ENCODE assay signal across 9 cellular contexts in the genomic region with DNA sequence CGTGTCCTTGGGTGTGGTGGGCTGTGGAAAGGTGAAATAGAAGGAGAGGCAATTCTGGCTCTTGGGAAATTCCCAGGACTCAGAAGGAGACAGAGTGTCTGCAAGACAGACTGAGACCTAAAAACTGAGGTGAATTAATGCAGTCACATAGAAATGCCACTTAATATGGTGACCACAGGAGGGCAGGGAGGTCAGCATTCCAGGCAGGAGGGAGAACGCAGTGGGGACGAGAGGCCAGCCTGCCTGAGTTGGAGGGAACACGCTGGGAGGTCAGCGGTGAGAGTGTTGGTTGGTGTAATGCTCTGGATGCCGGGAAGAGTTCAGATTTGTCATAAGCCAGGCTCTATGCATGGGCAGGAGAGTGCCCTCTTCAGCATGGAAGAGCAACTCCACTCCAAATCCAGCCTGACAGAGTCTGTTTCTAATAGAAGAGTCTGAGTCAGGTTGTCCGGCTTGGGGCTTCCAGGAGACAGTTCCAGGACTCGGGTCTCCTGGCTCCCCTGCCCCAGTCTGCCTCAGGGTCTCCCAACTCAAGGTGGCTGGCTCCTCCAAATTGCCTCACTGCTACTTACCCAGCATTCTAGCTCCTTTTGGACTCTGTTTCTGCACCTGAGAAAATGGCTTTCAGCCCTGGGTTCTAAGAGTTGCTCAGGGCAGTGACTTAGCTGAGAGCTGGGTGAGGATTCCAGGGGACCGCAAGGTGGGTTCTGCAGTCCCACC. TPM values are rescaled to one million over a fixed set of nuclear protein-coding genes. Genes with fewer than 3 reads are reported as not detected.
DNase-seq lines count a peak whose midpoint lies in the region; TF ChIP-seq lines count a peak whose summit lies in the region.
"Had no signal": no experiment of that assay in that cellular context is flagged by ENCODE, and none has a peak within 500 bp of the region (broad histone marks: within the 10 kb centered on the region; RNA-seq: fewer than 3 reads in every experiment).

No MANE protein-coding gene starts in this region.

- no peaks in the 10 kb centered on the region for H3K9me3 Mint-ChIP-seq in activated CD4-positive, alpha-beta T cell treated with anti-CD3 and anti-CD28 coated beads, Interleukin-2, amount 10 ng/mL, durations not matched to agents 24 days and 14 days

- H3K36me3 ChIP-seq in brain microvascular endothelial cell (replicated peaks) (no peaks in the 10 kb centered on the region), kidney epithelial cell (ENCODE audit: control insufficient read depth, insufficient read depth, low read length) (no peaks in the 10 kb centered on the region)
- H3K36me3 ChIP-seq: BLaER1 treated with 17β-estradiol and CSF1 and Interleukin-3, amounts not matched to agents 10 nM and 100 nM had no signal

- in situ Hi-C loops in brain microvascular endothelial cell (cut with HindIII; ENCODE audit: low pct_ligation_motif_present, low sequenced_read_pairs): no loop called here

- H3K4me3 ChIP-seq in brain microvascular endothelial cell (ENCODE audit: low read depth, low read length): no peak overlapping the region
- no peak overlapping the region for H3K4me3 ChIP-seq in kidney epithelial cell (ENCODE audit: low read depth, low read length)
- H3K4me3 ChIP-seq: BLaER1 treated with 17β-estradiol and CSF1 and Interleukin-3, amounts not matched to agents 10 nM and 100 nM had no signal

- H3K4me3 Mint-ChIP-seq in activated CD4-positive, alpha-beta T cell treated with anti-CD3 and anti-CD28 coated beads, Interleukin-2, amount 10 ng/mL, durations not matched to agents 24 days and 14 days: no peak overlapping the region

- TF ChIP-seq CTCF in brain microvascular endothelial cell (IDR thresholded peaks at IDR 0.05; ENCODE audit: low read depth, low read length, missing control alignments): peak; percentile 93
- peak; percentile 81 for TF ChIP-seq CTCF in kidney epithelial cell (IDR thresholded peaks at IDR 0.05; ENCODE audit: insufficient read depth, low read length, poor library complexity, severe bottlenecking)

- H3K4me1 Mint-ChIP-seq in activated CD4-positive, alpha-beta T cell treated with anti-CD3 and anti-CD28 coated beads, Interleukin-2, amount 10 ng/mL, durations not matched to agents 24 days and 14 days: no peaks in the 10 kb centered on the region

- intact Hi-C loops in activated CD4-positive, alpha-beta T cell treated with anti-CD3 and anti-CD28 coated beads, Interleukin-2, amount 10 ng/mL, durations not matched to agents 24 days and 14 days (cut with micrococcal nuclease): no loop called here

- no peak overlapping the region for H3K27ac ChIP-seq in brain microvascular endothelial cell
- H3K27ac ChIP-seq: BLaER1 treated with 17β-estradiol and CSF1 and Interleukin-3, amounts not matched to agents 10 nM and 100 nM had no signal

- peaks cover 26% of the 10 kb centered on the region for H3K27me3 Mint-ChIP-seq in activated CD4-positive, alpha-beta T cell treated with anti-CD3 and anti-CD28 coated beads, Interleukin-2, amount 10 ng/mL, durations not matched to agents 24 days and 14 days

- H3K27me3 ChIP-seq in brain microvascular endothelial cell (replicated peaks): no peaks in the 10 kb centered on the region
- peaks cover 4% of the 10 kb centered on the region for H3K27me3 ChIP-seq in kidney epithelial cell (ENCODE audit: control insufficient read depth, insufficient read depth, low read length)
- H3K27me3 ChIP-seq: BLaER1 treated with 17β-estradiol and CSF1 and Interleukin-3, amounts not matched to agents 10 nM and 100 nM had no signal

- DNase-seq in NCI-H2171 treated with DMSO at 0.1 percent for 48 hours (lab: John Stamatoyannopoulos, UW): peak; percentile 13
- no peak for DNase-seq in NCI-H2171 (lab: John Stamatoyannopoulos, UW)
- peak; percentile 52 for DNase-seq in NCI-H2107 (lab: John Stamatoyannopoulos, UW)
- DNase-seq in brain microvascular endothelial cell: peak; percentile 82
- peak; percentile 65 for DNase-seq in kidney epithelial cell (ENCODE audit: low read depth)
- peak; percentile 46 for DNase-seq in ureter (ENCODE audit: low spot score)
- no peak for DNase-seq in stimulated activated CD8-positive, alpha-beta memory T cell treated with anti-CD3 and anti-CD28 coated beads, Interleukin-4, amount 100 ng/mL, for 48 hours
- DNase-seq in activated CD4-positive, alpha-beta T cell treated with anti-CD3 and anti-CD28 coated beads, Interleukin-2, amount 10 ng/mL, durations not matched to agents 24 days and 14 days: no peak

- H3K36me3 Mint-ChIP-seq in activated CD4-positive, alpha-beta T cell treated with anti-CD3 and anti-CD28 coated beads, Interleukin-2, amount 10 ng/mL, durations not matched to agents 24 days and 14 days (ENCODE audit: low read depth): no peaks in the 10 kb centered on the region

- H3K27ac Mint-ChIP-seq in activated CD4-positive, alpha-beta T cell treated with anti-CD3 and anti-CD28 coated beads, Interleukin-2, amount 10 ng/mL, durations not matched to agents 24 days and 14 days: no peak overlapping the region

RNA-seq across cellular contexts. Expression of a gene that starts 5.7 kb away (rescaled TPM):
- total RNA-seq in kidney epithelial cell (0.48 and 0.54 TPM in 2 replicates), ureter (0.16 TPM)
- not detected in 2 replicates for total RNA-seq in activated CD4-positive, alpha-beta T cell treated with anti-CD3 and anti-CD28 coated beads, Interleukin-2, amount 10 ng/mL, durations not matched to agents 24 days and 14 days

RNA-seq across cellular contexts. Expression of a gene that starts 30.6 kb away (rescaled TPM):
- 103 and 120 TPM in 2 replicates for total RNA-seq in kidney epithelial cell
- total RNA-seq in ureter: 55.3 TPM
- 11.3 and 13.5 TPM in 2 replicates for total RNA-seq in activated CD4-positive, alpha-beta T cell treated with anti-CD3 and anti-CD28 coated beads, Interleukin-2, amount 10 ng/mL, durations not matched to agents 24 days and 14 days

RNA-seq across cellular contexts. Expression of a gene that starts 57.9 kb away (rescaled TPM):
- not detected in 2 replicates for total RNA-seq in kidney epithelial cell
- not detected for total RNA-seq in ureter
- not detected in 2 replicates for total RNA-seq in activated CD4-positive, alpha-beta T cell treated with anti-CD3 and anti-CD28 coated beads, Interleukin-2, amount 10 ng/mL, durations not matched to agents 24 days and 14 days

Comparison
In these comparisons a context has a peak if more than half of its experiments do, and no peak if none do; other contexts are left out.
1. DNase-seq: peak in NCI-H2171 treated with DMSO at 0.1 percent for 48 hours (single experiment), NCI-H2107 (single experiment), brain microvascular endothelial cell (single experiment), kidney epithelial cell (single experiment) and ureter (single experiment); none in NCI-H2171 (single experiment), stimulated activated CD8-positive, alpha-beta memory T cell treated with anti-CD3 and anti-CD28 coated beads, Interleukin-4, amount 100 ng/mL, for 48 hours (single experiment) and activated CD4-positive, alpha-beta T cell treated with anti-CD3 and anti-CD28 coated beads, Interleukin-2, amount 10 ng/mL, durations not matched to agents 24 days and 14 days (single experiment).